In the genomic region with DNA sequence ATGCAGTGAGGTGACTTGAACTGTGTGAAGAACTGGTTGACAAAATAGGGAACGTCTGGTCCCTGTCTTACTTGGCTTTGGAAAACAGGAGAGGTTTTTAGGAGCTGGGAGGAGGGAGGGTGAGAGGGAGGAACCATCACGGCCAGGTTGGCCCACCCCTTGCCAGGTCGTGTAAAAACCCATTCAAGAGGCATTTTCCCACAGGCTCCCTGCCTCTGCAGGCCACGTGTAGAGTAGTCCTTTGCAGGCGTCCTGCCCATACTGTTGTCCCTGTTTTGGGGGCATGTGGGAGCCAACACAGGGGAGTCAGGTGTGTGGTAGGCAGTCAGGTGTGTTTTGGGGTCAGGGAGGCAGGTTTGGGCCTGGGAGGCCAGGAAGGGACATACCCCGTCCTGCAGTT, we compare ENCODE assay signal across 9 cellular contexts.
A peak's percentile ranks its signal among the peaks of the same experiment; 100 is the strongest.
DNase-seq lines count a peak whose midpoint lies in the region; ATAC-seq and TF ChIP-seq lines count a peak whose summit lies in the region.
"Had no signal": no experiment of that assay in that cellular context is flagged by ENCODE, and none has a peak within 500 bp of the region (broad histone marks: within the 10 kb centered on the region; RNA-seq: fewer than 3 reads in every experiment).

No MANE protein-coding gene starts in this region.

- no peak for DNase-seq in Right ventricle myocardium superior
- DNase-seq in cardiac septum (ENCODE audit: low spot score) = no peak
- DNase-seq in coronary artery (ENCODE audit: low spot score) = no peak
- DNase-seq in aorta = peak in 1 of 2 donors; percentile 49
- no peak for DNase-seq in inferior parietal cortex (ENCODE audit: extremely low spot score)
- no peak for DNase-seq in HUDEP-2 (lab: John Stamatoyannopoulos, UW; ENCODE audit: unreplicated experiment in 76 of 76)
- DNase-seq: activated CD8-positive, alpha-beta memory T cell treated with anti-CD3 and anti-CD28 coated beads, Interleukin-2, amount 10 ng/mL, durations not matched to agents 7 days and 5 days had no signal

- intact Hi-C loops in Right ventricle myocardium superior (cut with DNase I) = loop anchor here (5.0 kb wide), 1 partner anchor 131 kb away; no protein-coding TSS in a partner anchor
- intact Hi-C loops in cardiac septum (cut with DNase I) = no loop called here
- intact Hi-C loops in aorta (cut with DNase I) = loop anchor here (2.0 to 5.0 kb wide), 2 partner anchors 36 to 136 kb away; no protein-coding TSS in a partner anchor

- WGBS in mesodermal cell (ENCODE audit: insufficient coverage in 2 of 2), 2 experiments = 46 to 51% methylated on average over 5 to 6 of the region's 6 CpGs
- WGBS in aorta, 2 donors = 8 to 9% methylated on average over 6 of the region's 6 CpGs

- H3K4me3 ChIP-seq in coronary artery (peak overlapping the region; percentile 85), mesodermal cell (ENCODE audit: extremely low read depth, insufficient read depth, low read length, poor library complexity, severe bottlenecking) (peak overlapping the region; percentile 57), aorta (ENCODE audit: low read length in 2 of 2) (peak overlapping the region; percentile 74 to 97)

- H3K27ac ChIP-seq in coronary artery (peak overlapping the region; percentile 96 to 97), mesodermal cell (ENCODE audit: low read depth, low read length, severe bottlenecking) (peak overlapping the region; percentile 45), aorta (ENCODE audit: low read depth in 1 of 2, low read length in 2 of 2) (peak overlapping the region; percentile 10 to 74)

- no peaks in the 10 kb centered on the region for H3K27me3 ChIP-seq in aorta (ENCODE audit: control insufficient read depth in 1 of 2, insufficient read depth in 2 of 2, low read length in 1 of 2)

- H3K9me3 ChIP-seq in mesodermal cell (ENCODE audit: control insufficient read depth, low read length) (no peaks in the 10 kb centered on the region), aorta (ENCODE audit: control insufficient read depth, low read length) (no peaks in the 10 kb centered on the region)

- peak; percentile 5 for ATAC-seq in Right ventricle myocardium superior (ENCODE audit: poor library complexity)
- ATAC-seq in aorta (ENCODE audit: low FRiP score) = no peak
- no peak for ATAC-seq in HG02571 (IDR thresholded peaks at IDR 0.05; ENCODE audit: unreplicated experiment)
- ATAC-seq: activated CD8-positive, alpha-beta memory T cell treated with anti-CD3 and anti-CD28 coated beads, Interleukin-2, amount 10 ng/mL, durations not matched to agents 7 days and 5 days had no signal

- no peak for TF ChIP-seq CTCF in coronary artery (IDR thresholded peaks at IDR 0.05)

- H3K36me3 ChIP-seq in mesodermal cell (ENCODE audit: control insufficient read depth, insufficient read depth, low read length) = peaks cover 32% of the 10 kb centered on the region
- no peaks in the 10 kb centered on the region for H3K36me3 ChIP-seq in aorta (ENCODE audit: control insufficient read depth in 1 of 2, insufficient read depth in 2 of 2, low read length in 1 of 2)

- H3K4me1 ChIP-seq in mesodermal cell (ENCODE audit: control insufficient read depth, insufficient read depth, low read length, poor library complexity, severe bottlenecking) = peaks cover 44% of the 10 kb centered on the region
- peaks cover 3 to 6% of the 10 kb centered on the region in 2 donors for H3K4me1 ChIP-seq in aorta (ENCODE audit: control insufficient read depth in 1 of 2, insufficient read depth in 2 of 2, low read length in 2 of 2)

Comparison
In these comparisons a context has a peak if more than half of its experiments do, and no peak if none do; other contexts are left out.
1. H3K27ac ChIP-seq: peak in every context shown above with its lines; median percentile 96 in coronary artery; 45 in mesodermal cell; 42 in aorta.